ENCODE assay signal across 8 cellular contexts in genomic region chr3:156676467-156677119, GRCh38. TPM values are rescaled to one million over a fixed set of nuclear protein-coding genes. Genes with fewer than 3 reads are reported as not detected.
A peak's percentile ranks its signal among the peaks of the same experiment; 100 is the strongest.
DNase-seq lines count a peak whose midpoint lies in the region; ATAC-seq and TF ChIP-seq lines count a peak whose summit lies in the region.

No MANE protein-coding gene starts in this region.

- peak; percentile 0 for ATAC-seq in central memory CD8-positive, alpha-beta T cell (replicated peaks; ENCODE audit: extremely low read depth, poor library complexity, severe bottlenecking)
- no peak for ATAC-seq in GM19455 (IDR thresholded peaks at IDR 0.05; ENCODE audit: unreplicated experiment)

- DNase-seq in Caki2 (ENCODE audit: low read depth) = peak; percentile 25
- DNase-seq in MM.1S = peak; percentile 39
- DNase-seq in central memory CD8-positive, alpha-beta T cell (ENCODE audit: low spot score in 2 of 2) = no peak
- no peak for DNase-seq in NOMO-1 treated with DMSO at 0.1 percent for 48 hours (lab: John Stamatoyannopoulos, UW; ENCODE audit: unreplicated experiment)
- no peak for DNase-seq in anterior cingulate cortex (lab: John Stamatoyannopoulos, UW)
- no peak for DNase-seq in GDM1 (lab: John Stamatoyannopoulos, UW)

- peak overlapping the region; percentile 77 for H3K4me3 ChIP-seq in MM.1S (ENCODE audit: low read length)

- in situ Hi-C loops in Caki2 (cut with HindIII; ENCODE audit: low pct_unique_long_range_greater_than_20kb, low sequenced_read_pairs) = no loop called here

- no peaks in the 10 kb centered on the region for H3K9me2 ChIP-seq in MM.1S (replicated peaks; ENCODE audit: insufficient read depth, low read length)

- peaks cover 35% of the 10 kb centered on the region for H4K20me1 ChIP-seq in MM.1S (ENCODE audit: insufficient read depth, low read length)

- peak overlapping the region; percentile 91 for H3K27ac Mint-ChIP-seq in central memory CD8-positive, alpha-beta T cell (ENCODE audit: low read depth)
- peak overlapping the region; percentile 79 to 98 (median 79) for H3K27ac Mint-ChIP-seq in nephron

- peaks cover 23% of the 10 kb centered on the region for H3F3A ChIP-seq in MM.1S (ENCODE audit: insufficient read depth, low read length)

- H3K79me2 ChIP-seq in MM.1S (ENCODE audit: low read length) = peaks cover 71% of the 10 kb centered on the region

- H3K27me3 ChIP-seq in MM.1S (replicated peaks; ENCODE audit: insufficient read depth, low read length) = no peaks in the 10 kb centered on the region

- H3K4me1 Mint-ChIP-seq in central memory CD8-positive, alpha-beta T cell = peaks cover 57% of the 10 kb centered on the region
- H3K4me1 Mint-ChIP-seq in nephron = peaks cover 56% of the 10 kb centered on the region

- H3K36me3 ChIP-seq in MM.1S (replicated peaks; ENCODE audit: insufficient read depth, low read length) = peaks cover 25% of the 10 kb centered on the region

- peaks cover 65% of the 10 kb centered on the region for H3K4me1 ChIP-seq in MM.1S (ENCODE audit: low read length)

- H3K9me3 ChIP-seq in MM.1S (replicated peaks; ENCODE audit: insufficient read depth, low read length) = no peaks in the 10 kb centered on the region

- TF ChIP-seq CTCF in MM.1S (IDR thresholded peaks at IDR 0.05; ENCODE audit: low read length) = no peak
- TF ChIP-seq CTCF in nephron (IDR thresholded peaks at IDR 0.05; ENCODE audit: unreplicated experiment in 3 of 3) = no peak

- H3K27ac ChIP-seq in MM.1S (ENCODE audit: low read length) = peak overlapping the region; percentile 91; the same call in 1 of the 2 replicates

- peak overlapping the region; percentile 88 for H3K4me3 Mint-ChIP-seq in central memory CD8-positive, alpha-beta T cell
- H3K4me3 Mint-ChIP-seq in nephron = peak overlapping the region; percentile 91 to 99 (median 98)

- no peaks in the 10 kb centered on the region for H3K27me3 Mint-ChIP-seq in central memory CD8-positive, alpha-beta T cell
- no peaks in the 10 kb centered on the region for H3K27me3 Mint-ChIP-seq in nephron (ENCODE audit: low read depth)

- peaks cover 55% of the 10 kb centered on the region for H3K36me3 Mint-ChIP-seq in central memory CD8-positive, alpha-beta T cell (ENCODE audit: insufficient read depth)
- H3K36me3 Mint-ChIP-seq in nephron (ENCODE audit: low read depth) = peaks cover 24% of the 10 kb centered on the region

- no peaks in the 10 kb centered on the region for H3K9me3 Mint-ChIP-seq in central memory CD8-positive, alpha-beta T cell
- no peaks in the 10 kb centered on the region for H3K9me3 Mint-ChIP-seq in nephron

- H3K4me2 ChIP-seq in MM.1S (ENCODE audit: low read depth, low read length) = peak overlapping the region; percentile 73

- H2AFZ ChIP-seq in MM.1S (ENCODE audit: low read length) = no peak overlapping the region

- peak overlapping the region; percentile 92 for H3K9ac ChIP-seq in MM.1S (ENCODE audit: low read length)

RNA-seq across cellular contexts. Expression of gene TIPARP, which starts 2.2 kb away (rescaled TPM):
- total RNA-seq in Caki2 (2014; rRNA removed; shearing (Covaris generic); ENCODE audit: low replicate concordance) = 14.3 and 16.5 TPM in 2 replicates

Comparison
In these comparisons a context has a peak if more than half of its experiments do, and no peak if none do; other contexts are left out.
1. DNase-seq: peak in Caki2 (single experiment) and MM.1S (single experiment); none in central memory CD8-positive, alpha-beta T cell (0 of 2), NOMO-1 treated with DMSO at 0.1 percent for 48 hours (single experiment), anterior cingulate cortex (0 of 58) and GDM1 (single experiment).